In genomic region chr6:36352477-36353157, GRCh38 we compare ENCODE assay signal across 29 cellular contexts. TPM values are rescaled to one million over a fixed set of nuclear protein-coding genes. Genes with fewer than 3 reads are reported as not detected.
"Had no signal": no experiment of that assay in that cellular context is flagged by ENCODE, and none has a peak within 500 bp of the region (broad histone marks: within the 10 kb centered on the region; RNA-seq: fewer than 3 reads in every experiment).

No MANE protein-coding gene starts in this region.

- H3K4me3 Mint-ChIP-seq: activated B cell treated with CpG ODN at 0.5 μM for 24 hours; activated CD4-positive, alpha-beta memory T cell treated with anti-CD3 and anti-CD28 coated beads for 36 hours; activated CD4-positive, alpha-beta T cell treated with anti-CD3 and anti-CD28 coated beads, Interleukin-2, amount 10 ng/mL, durations not matched to agents 7 days and 5 days; activated naive CD4-positive, alpha-beta T cell treated with anti-CD3 and anti-CD28 coated beads for 36 hours; activated naive CD8-positive, alpha-beta T cell; activated T-cell treated with anti-CD3 and anti-CD28 coated beads, Interleukin-2, amount 50 U/mL, for 4 hours; IgD-negative memory B cell had no signal

- H3K9ac ChIP-seq: KMS-11 had no signal

- DNase-seq: activated B cell treated with CpG ODN at 0.5 μM for 24 hours; activated CD4-positive, alpha-beta memory T cell treated with anti-CD3 and anti-CD28 coated beads for 36 hours; activated CD4-positive, alpha-beta T cell treated with anti-CD3 and anti-CD28 coated beads for 1 hour; activated CD4-positive, alpha-beta T cell treated with anti-CD3 and anti-CD28 coated beads, Interleukin-2, amount 10 ng/mL, durations not matched to agents 7 days and 5 days; activated CD8-positive, alpha-beta memory T cell treated with anti-CD3 and anti-CD28 coated beads for 24 hours; activated gamma-delta T cell; activated naive CD4-positive, alpha-beta T cell treated with anti-CD3 and anti-CD28 coated beads for 36 hours; activated T-cell treated with anti-CD3 and anti-CD28 coated beads, Interleukin-2, amount 50 U/mL, for 4 hours; amygdala; NCI-H1092; NCI-H1417; NCI-H1694; NCI-H2029; NCI-H2107; NCI-H2171 treated with DMSO at 0.1 percent for 48 hours; NCI-H345; NCI-H510A treated with DMSO at 0.1 percent for 48 hours; NK-92 treated with Interleukin-12 subunit alpha and Interleukin-12 subunit beta, amount 100 ng/mL, for 24 hours; OCI-M1; Right ventricle myocardium superior; T-helper 2 cell had no signal

- H3K27ac ChIP-seq: breast epithelium, KMS-11, RWPE1, SJSA1 had no signal

- H3K27me3 ChIP-seq: breast epithelium, SJSA1 had no signal

- H3K4me2 ChIP-seq: KMS-11 had no signal

- H3K36me3 Mint-ChIP-seq: activated naive CD8-positive, alpha-beta T cell; IgD-negative memory B cell had no signal

- H3K9me3 ChIP-seq: breast epithelium had no signal

- H3K36me3 ChIP-seq: breast epithelium, SJSA1 had no signal

- FAIRE-seq: TTC549 had no signal

- H3K27me3 Mint-ChIP-seq: activated B cell treated with CpG ODN at 0.5 μM for 24 hours had no signal

- H3K9me3 Mint-ChIP-seq: activated CD4-positive, alpha-beta T cell treated with anti-CD3 and anti-CD28 coated beads, Interleukin-2, amount 10 ng/mL, durations not matched to agents 7 days and 5 days had no signal

- H3K27ac Mint-ChIP-seq: activated B cell treated with CpG ODN at 0.5 μM for 24 hours; activated CD4-positive, alpha-beta memory T cell treated with anti-CD3 and anti-CD28 coated beads for 36 hours; activated CD4-positive, alpha-beta T cell treated with anti-CD3 and anti-CD28 coated beads, Interleukin-2, amount 10 ng/mL, durations not matched to agents 7 days and 5 days; activated naive CD4-positive, alpha-beta T cell treated with anti-CD3 and anti-CD28 coated beads for 36 hours; activated naive CD8-positive, alpha-beta T cell; IgD-negative memory B cell had no signal

- H3K4me3 ChIP-seq: breast epithelium, SJSA1 had no signal

- H3K4me1 ChIP-seq: breast epithelium had no signal

- H3K4me1 Mint-ChIP-seq: activated B cell treated with CpG ODN at 0.5 μM for 24 hours had no signal

RNA-seq across cellular contexts. Expression of gene BNIP5, which starts 15.9 kb away (rescaled TPM):
- total RNA-seq: activated CD4-positive, alpha-beta memory T cell treated with anti-CD3 and anti-CD28 coated beads for 36 hours; activated CD4-positive, alpha-beta T cell treated with anti-CD3 and anti-CD28 coated beads, Interleukin-2, amount 10 ng/mL, durations not matched to agents 7 days and 5 days; activated naive CD4-positive, alpha-beta T cell treated with anti-CD3 and anti-CD28 coated beads for 36 hours; activated T-cell treated with anti-CD3 and anti-CD28 coated beads, Interleukin-2, amount 50 U/mL, for 4 hours; MCF 10A; Right ventricle myocardium superior; SJSA1 had no signal
- polyA plus RNA-seq: IgD-negative memory B cell had no signal

RNA-seq across cellular contexts. Expression of gene ETV7, which starts 34.9 kb away (rescaled TPM):
- total RNA-seq: Right ventricle myocardium superior had no signal
